ENCODE assay signal across 14 cellular contexts in the genomic region with DNA sequence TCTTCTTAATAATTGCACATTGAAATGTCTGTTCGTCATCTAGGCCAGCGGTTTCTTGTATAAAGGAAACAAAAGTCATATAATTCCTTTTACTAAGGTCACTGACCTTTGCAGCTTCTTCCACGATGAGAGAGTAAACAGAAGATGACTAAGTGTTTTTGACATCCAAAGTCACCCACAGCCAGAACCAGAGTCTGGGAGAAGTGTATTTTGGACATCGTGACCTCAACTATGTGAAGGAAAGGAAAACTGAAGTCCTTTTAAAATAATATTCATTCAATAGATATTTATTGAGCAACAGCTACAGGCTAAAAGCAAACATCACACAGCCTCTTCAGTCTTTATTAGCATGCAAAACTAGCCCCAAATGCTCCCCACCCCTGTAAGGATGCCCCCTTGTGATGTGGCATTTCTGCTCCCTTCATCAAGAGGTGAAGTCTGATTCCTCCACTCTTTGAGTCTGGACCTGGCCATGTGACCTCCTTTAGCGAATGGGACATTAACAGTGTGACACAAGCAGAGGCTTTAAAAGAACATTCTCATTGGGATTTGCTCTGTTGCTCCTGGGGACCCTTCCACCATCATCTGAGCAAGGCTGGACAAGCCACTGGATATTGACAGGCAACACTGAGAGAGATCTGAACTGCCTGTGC. TPM values are rescaled to one million over a fixed set of nuclear protein-coding genes. Genes with fewer than 3 reads are reported as not detected.
DNase-seq lines count a peak whose midpoint lies in the region; ATAC-seq and TF ChIP-seq lines count a peak whose summit lies in the region.
"Had no signal": no experiment of that assay in that cellular context is flagged by ENCODE, and none has a peak within 500 bp of the region (broad histone marks: within the 10 kb centered on the region; RNA-seq: fewer than 3 reads in every experiment).

No MANE protein-coding gene starts in this region.

- in situ Hi-C loops in Caki2 (cut with HindIII; ENCODE audit: low pct_unique_long_range_greater_than_20kb, low sequenced_read_pairs), result no loop called here
- in situ Hi-C loops in gastrocnemius medialis (cut with MboI; ENCODE audit: low sequenced_read_pairs in 4 of 4), result loop anchor here in 3 of 4 donors (25.0 kb wide), 1 partner anchor 139 kb away; no protein-coding TSS in a partner anchor

- H3K9me3 ChIP-seq in SJSA1 (replicated peaks) (no peaks in the 10 kb centered on the region), gastrocnemius medialis (no peaks in the 10 kb centered on the region)

- TF ChIP-seq POLR2A in gastrocnemius medialis (IDR thresholded peaks at IDR 0.05), result no peak

- H3K4me1 ChIP-seq in SJSA1 (replicated peaks) (peaks cover 39% of the 10 kb centered on the region), gastrocnemius medialis (peaks cover 12 to 13% of the 10 kb centered on the region in 2 donors)

- H3K36me3 ChIP-seq in SJSA1 (no peaks in the 10 kb centered on the region), gastrocnemius medialis (no peaks in the 10 kb centered on the region)

- H3K27ac ChIP-seq in SJSA1 (peak overlapping the region; percentile 66), gastrocnemius medialis (peak overlapping the region; percentile 49 to 63 (median 56))

- peak; percentile 48 for DNase-seq in Caki2 (ENCODE audit: low read depth)
- peak; percentile 69 to 91 for DNase-seq in SJSA1 (ENCODE audit: low read depth in 1 of 2, low spot score in 2 of 2)
- peak; percentile 77 for DNase-seq in fibroblast of the conjunctiva (ENCODE audit: low read depth)
- DNase-seq in gastrocnemius medialis, result peak in 1 of 2 donors; percentile 34
- no peak for DNase-seq in NCI-H146 treated with DMSO at 0.1 percent for 48 hours (lab: John Stamatoyannopoulos, UW; ENCODE audit: unreplicated experiment)
- DNase-seq in HPDE6-E6E7 (ENCODE audit: extremely low spot score), result no peak
- DNase-seq in globus pallidus (ENCODE audit: low spot score), result no peak
- no peak for DNase-seq in NCI-H446 (lab: John Stamatoyannopoulos, UW)
- DNase-seq: activated CD8-positive, alpha-beta memory T cell treated with anti-CD3 and anti-CD28 coated beads, Interleukin-2, amount 50 U/mL, for 48 hours; anterior cingulate cortex; H9; NCI-H1417; retina had no signal

- ATAC-seq in gastrocnemius medialis, result peak; percentile 78 to 82
- ATAC-seq: esophagus mucosa had no signal

- intact Hi-C loops in gastrocnemius medialis (cut with DNase I; ENCODE audit: low total_unique reads), result no loop called here

- H3K27me3 ChIP-seq in SJSA1 (replicated peaks) (no peaks in the 10 kb centered on the region), gastrocnemius medialis (no peaks in the 10 kb centered on the region)

- TF ChIP-seq CTCF in gastrocnemius medialis (IDR thresholded peaks at IDR 0.05 in 4 of 5, conservative IDR thresholded peaks at IDR 0.05 in 1 of 5), result no peak

- H3K4me3 ChIP-seq in SJSA1 (no peak overlapping the region), gastrocnemius medialis (no peak overlapping the region)

RNA-seq across cellular contexts. Expression of gene PMP22, which starts 8.1 kb away (rescaled TPM):
- total RNA-seq in Caki2 (2014; rRNA removed; shearing (Covaris generic); ENCODE audit: low replicate concordance), result 8.7 and 13.6 TPM in 2 replicates
- total RNA-seq in SJSA1 (2014; rRNA removed; shearing (Covaris generic)), result 80.3 and 103 TPM in 2 replicates
- total RNA-seq in gastrocnemius medialis, result 100 to 1,000 TPM in 1 of 4 donors, 10 to 100 TPM in 3; 75.5 to 227 (median 83.2) TPM

Comparison
In these comparisons a context has a peak if more than half of its experiments do, and no peak if none do; other contexts are left out.
1. DNase-seq: peak in Caki2 (single experiment), SJSA1 (2 of 2) and fibroblast of the conjunctiva (single experiment); none in NCI-H146 treated with DMSO at 0.1 percent for 48 hours (single experiment), HPDE6-E6E7 (single experiment), globus pallidus (single experiment) and NCI-H446 (0 of 2).